1 cellular context compared by ENCODE assay signal in the genomic region with DNA sequence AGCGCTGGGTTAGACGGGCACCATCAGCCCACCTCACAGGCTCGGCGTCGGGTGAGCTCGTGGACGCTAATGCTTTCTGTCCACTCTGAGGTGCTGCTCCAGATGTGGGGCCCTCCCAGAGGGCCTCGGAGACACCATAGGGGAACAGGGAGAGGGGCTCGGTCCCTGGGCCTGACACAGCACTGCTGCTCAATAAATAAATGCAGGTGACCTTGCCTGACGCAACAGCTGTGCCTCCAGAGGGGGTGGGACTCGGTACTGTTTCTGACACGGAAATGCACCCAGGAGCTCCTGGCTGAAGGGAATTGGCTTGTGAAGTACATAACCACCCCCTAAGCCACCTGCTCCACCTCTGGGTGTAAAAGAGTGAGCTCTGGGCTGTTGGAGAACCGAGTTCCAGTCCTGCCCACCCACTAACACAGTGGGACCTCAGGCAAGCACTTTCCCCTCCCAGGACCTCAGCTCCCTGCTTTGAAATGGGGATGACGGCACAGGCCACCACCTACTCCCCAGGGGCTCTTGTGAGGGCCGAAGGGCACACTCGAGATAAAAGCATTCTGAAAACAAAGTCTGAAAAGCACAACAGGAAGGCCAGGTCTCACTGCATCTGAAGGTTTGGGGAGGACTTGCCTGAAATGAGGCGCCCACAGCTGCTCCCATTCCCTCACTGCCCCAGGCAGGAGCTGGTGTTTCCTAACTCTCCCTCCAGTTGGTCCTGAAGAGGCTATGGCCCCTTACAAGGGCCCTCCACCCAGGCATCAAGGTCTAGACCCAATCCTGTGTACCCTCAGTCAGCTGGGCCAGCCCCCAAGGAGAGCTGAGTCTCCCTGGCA.
TF ChIP-seq lines count a peak whose summit lies in the region.

No MANE protein-coding gene starts in this region.

TF ChIP-seq in H1, 55 proteins besides CTCF, POLR2A, EP300 and RAD21:
- TF ChIP-seq MAFK (IDR thresholded peaks at IDR 0.05; ENCODE audit: low read depth, low read length) (no peak), CEBPB (IDR thresholded peaks at IDR 0.05; ENCODE audit: low read depth, low read length) (no peak), GTF2F1 (IDR thresholded peaks at IDR 0.05; ENCODE audit: borderline replicate concordance, low read depth, low read length) (no peak)
TF ChIP-seq in H1: peak in this region for 0.
